ENCODE assay signal across 1 cellular context in the genomic region with DNA sequence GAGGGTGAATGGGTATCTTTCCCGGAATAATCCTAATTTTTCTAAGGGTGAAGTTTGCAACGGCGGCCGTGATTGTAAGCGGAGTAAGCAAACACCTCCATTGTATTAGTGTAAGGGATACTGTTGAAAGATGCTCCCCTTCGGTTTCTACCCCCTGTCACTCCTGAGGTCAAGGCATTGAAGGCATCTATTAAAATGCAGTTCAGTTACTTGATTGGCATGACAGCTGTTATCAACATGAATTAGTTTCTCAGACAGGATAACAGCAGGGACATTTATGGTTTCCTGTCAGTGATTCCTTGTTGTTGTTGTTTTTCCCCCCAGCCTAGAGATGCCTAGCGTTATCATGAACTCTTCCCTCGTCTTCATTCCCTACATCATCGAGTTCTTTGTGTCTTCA.
TF ChIP-seq lines count a peak whose summit lies in the region.

No MANE protein-coding gene starts in this region.

TF ChIP-seq in H1, 55 proteins besides CTCF, POLR2A, EP300 and RAD21:
- TF ChIP-seq, protein P1, sequence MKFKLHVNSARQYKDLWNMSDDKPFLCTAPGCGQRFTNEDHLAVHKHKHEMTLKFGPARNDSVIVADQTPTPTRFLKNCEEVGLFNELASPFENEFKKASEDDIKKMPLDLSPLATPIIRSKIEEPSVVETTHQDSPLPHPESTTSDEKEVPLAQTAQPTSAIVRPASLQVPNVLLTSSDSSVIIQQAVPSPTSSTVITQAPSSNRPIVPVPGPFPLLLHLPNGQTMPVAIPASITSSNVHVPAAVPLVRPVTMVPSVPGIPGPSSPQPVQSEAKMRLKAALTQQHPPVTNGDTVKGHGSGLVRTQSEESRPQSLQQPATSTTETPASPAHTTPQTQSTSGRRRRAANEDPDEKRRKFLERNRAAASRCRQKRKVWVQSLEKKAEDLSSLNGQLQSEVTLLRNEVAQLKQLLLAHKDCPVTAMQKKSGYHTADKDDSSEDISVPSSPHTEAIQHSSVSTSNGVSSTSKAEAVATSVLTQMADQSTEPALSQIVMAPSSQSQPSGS (IDR thresholded peaks at IDR 0.05; ENCODE audit: low read length), result no peak
- TF ChIP-seq KDM5A (IDR thresholded peaks at IDR 0.05; ENCODE audit: low read length), result no peak
- no peak for TF ChIP-seq ZNF274 (IDR thresholded peaks at IDR 0.05; ENCODE audit: borderline replicate concordance, extremely low read depth, low read length)
- no peak for TF ChIP-seq SRF (IDR thresholded peaks at IDR 0.05; ENCODE audit: low read depth, low read length)
- TF ChIP-seq SIRT6 (IDR thresholded peaks at IDR 0.05; ENCODE audit: low read length), result no peak
- TF ChIP-seq FOSL1 (IDR thresholded peaks at IDR 0.05; ENCODE audit: insufficient read depth, low read depth, low read length), result no peak
- TF ChIP-seq NRF1 (IDR thresholded peaks at IDR 0.05; ENCODE audit: low read depth, low read length), result no peak
- no peak for TF ChIP-seq EGR1 (IDR thresholded peaks at IDR 0.05; ENCODE audit: borderline replicate concordance, low read depth, low read length)
- TF ChIP-seq SP1 (IDR thresholded peaks at IDR 0.05; ENCODE audit: low read depth, low read length), result no peak
- TF ChIP-seq BCL11A (IDR thresholded peaks at IDR 0.05; ENCODE audit: low read depth in 2 of 2, low read length in 2 of 2), result no peak
- no peak for TF ChIP-seq KDM4A (IDR thresholded peaks at IDR 0.05; ENCODE audit: low read depth, low read length, severe bottlenecking)
- TF ChIP-seq SIX5 (IDR thresholded peaks at IDR 0.05; ENCODE audit: low read depth, low read length), result no peak
- no peak for TF ChIP-seq ASH2L (IDR thresholded peaks at IDR 0.05; ENCODE audit: low read length)
- no peak for TF ChIP-seq RNF2 (IDR thresholded peaks at IDR 0.05; ENCODE audit: borderline replicate concordance, low read depth, low read length, missing control alignments, poor library complexity, severe bottlenecking)
- no peak for TF ChIP-seq JUN (IDR thresholded peaks at IDR 0.05; ENCODE audit: low read depth, low read length)
- no peak for TF ChIP-seq CHD2 (IDR thresholded peaks at IDR 0.05; ENCODE audit: low read length)
- no peak for TF ChIP-seq RBBP5 (IDR thresholded peaks at IDR 0.05; ENCODE audit: borderline replicate concordance, low read depth, low read length)
